In the genomic region with DNA sequence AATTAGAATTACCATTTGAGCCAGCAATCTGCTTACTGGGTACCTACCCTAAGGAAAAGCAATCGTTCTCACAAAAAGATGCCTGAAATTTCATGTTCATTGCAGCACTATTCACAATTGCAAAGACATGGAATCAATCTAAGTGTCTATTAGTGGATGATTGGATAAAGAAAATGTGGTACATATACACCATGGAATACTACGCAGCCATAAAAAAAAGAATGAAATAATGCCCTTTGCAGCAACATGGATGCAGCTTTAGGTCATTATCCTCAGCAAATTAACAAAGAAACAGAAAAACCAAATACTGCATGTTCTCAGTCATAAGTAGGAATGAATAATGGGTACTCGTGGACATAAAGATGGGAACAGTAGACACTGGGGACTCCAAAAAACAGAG, we compare ENCODE assay signal across 7 cellular contexts.
"Had no signal": no experiment of that assay in that cellular context is flagged by ENCODE, and none has a peak within 500 bp of the region (broad histone marks: within the 10 kb centered on the region; RNA-seq: fewer than 3 reads in every experiment).

No MANE protein-coding gene starts in this region.

- H3K27ac ChIP-seq: GM23248 had no signal

- H3K9ac ChIP-seq: GM23248 had no signal

- FAIRE-seq: HTR-8/SVneo had no signal

- H2AFZ ChIP-seq: GM23248 had no signal

- DNase-seq: GM23248, GOT3, H7, HCEC 1CT, IMR-90, KBM-7 had no signal

- H3K4me3 ChIP-seq: GM23248 had no signal
